In genomic region chr5:132961123-132961815, GRCh38 we compare ENCODE assay signal across 8 cellular contexts. TPM values are rescaled to one million over a fixed set of nuclear protein-coding genes. Genes with fewer than 3 reads are reported as not detected.
A peak's percentile ranks its signal among the peaks of the same experiment; 100 is the strongest.
DNase-seq lines count a peak whose midpoint lies in the region; TF ChIP-seq lines count a peak whose summit lies in the region.
"Not testable (repeated sequence)": the region's sequence is repeated elsewhere in the genome, so short reads cannot be mapped to it uniquely, and the experiment has no call there.

No MANE protein-coding gene starts in this region.

- not testable (repeated sequence) for H3K9me3 Mint-ChIP-seq in activated naive CD8-positive, alpha-beta T cell treated with anti-CD3 and anti-CD28 coated beads for 36 hours; immature natural killer cell; neural crest cell

- TF ChIP-seq CTCF in AG10803 (conservative IDR thresholded peaks at IDR 0.05; ENCODE audit: low read length); HEK293 (tag by site-specific recombination; IDR thresholded peaks at IDR 0.05); neural crest cell (conservative IDR thresholded peaks at IDR 0.05): not testable (repeated sequence)

- CTCF ChIA-PET in HEK293 (lab: Yijun Ruan, JAX): interaction anchor here (0.7 kb wide), 1 partner anchor 459 kb away, joined by 5 read pairs; no protein-coding TSS in a partner anchor

- H3K4me1 Mint-ChIP-seq in activated naive CD8-positive, alpha-beta T cell treated with anti-CD3 and anti-CD28 coated beads for 36 hours: peaks cover 28% of the 10 kb centered on the region
- peaks cover 52 to 65% of the 10 kb centered on the region in 2 donors for H3K4me1 Mint-ChIP-seq in immature natural killer cell
- peaks cover 35% of the 10 kb centered on the region for H3K4me1 Mint-ChIP-seq in neural crest cell

- not testable (repeated sequence) for H3K4me1 ChIP-seq in HEK293 (ENCODE audit: control insufficient read depth, insufficient read depth, low read length); endocrine pancreas (ENCODE audit: control insufficient read depth, insufficient read depth, low read length)
- H3K4me1 ChIP-seq in SJSA1 (replicated peaks): peaks cover 15% of the 10 kb centered on the region
- H3K4me1 ChIP-seq in stomach smooth muscle (ENCODE audit: control insufficient read depth, insufficient read depth, low read length): peaks cover 11% of the 10 kb centered on the region

- not testable (repeated sequence) for H3K27ac ChIP-seq in HEK293 (ENCODE audit: extremely low read depth, low read depth, low read length); SJSA1; stomach smooth muscle (ENCODE audit: low read length)

- POLR2A ChIA-PET in HEK293 (lab: Yijun Ruan, JAX): interaction anchor here (2.6 to 3.9 kb wide), 2 partner anchors 15 to 91 kb away, joined by 13 to 23 read pairs; partner anchors contain the start of gene HSPA4

- H3K27me3 Mint-ChIP-seq in activated naive CD8-positive, alpha-beta T cell treated with anti-CD3 and anti-CD28 coated beads for 36 hours; neural crest cell (ENCODE audit: low read depth): not testable (repeated sequence)
- H3K27me3 Mint-ChIP-seq in immature natural killer cell (ENCODE audit: low read depth in 3 of 3): peaks cover 2 to 15% (median 7%) of the 10 kb centered on the region in 3 donors

- not testable (repeated sequence) for DNase-seq in AG10803 (ENCODE audit: low read depth); activated naive CD8-positive, alpha-beta T cell treated with anti-CD3 and anti-CD28 coated beads for 36 hours; immature natural killer cell; neural crest cell (ENCODE audit: low read depth, low spot score)
- peak in 1 of 2 experiments; percentile 32 for DNase-seq in SJSA1 (ENCODE audit: low read depth in 1 of 2, low spot score in 2 of 2)

- H3K36me3 Mint-ChIP-seq in activated naive CD8-positive, alpha-beta T cell treated with anti-CD3 and anti-CD28 coated beads for 36 hours: peaks cover 16% of the 10 kb centered on the region
- not testable (repeated sequence) for H3K36me3 Mint-ChIP-seq in immature natural killer cell; neural crest cell (ENCODE audit: low read depth)

- H3K9me3 ChIP-seq in HEK293 (ENCODE audit: control insufficient read depth, insufficient read depth, low read depth, low read length); SJSA1 (replicated peaks); endocrine pancreas (ENCODE audit: control insufficient read depth, low read length); stomach smooth muscle (ENCODE audit: control insufficient read depth in 2 of 2, low read length in 2 of 2): not testable (repeated sequence)

- H3K4me3 Mint-ChIP-seq in activated naive CD8-positive, alpha-beta T cell treated with anti-CD3 and anti-CD28 coated beads for 36 hours: peak overlapping the region; percentile 96
- H3K4me3 Mint-ChIP-seq in immature natural killer cell (peak overlapping the region; percentile 96 to 100 (median 98)), neural crest cell (peak overlapping the region; percentile 94)

- peak overlapping the region; percentile 68 for H3K4me3 ChIP-seq in AG10803 (ENCODE audit: low read length)
- peak overlapping the region; percentile 79 for H3K4me3 ChIP-seq in HEK293 (ENCODE audit: low read depth, low read length)
- peak overlapping the region; percentile 83 for H3K4me3 ChIP-seq in SJSA1
- peak overlapping the region; percentile 99 for H3K4me3 ChIP-seq in endocrine pancreas (ENCODE audit: control insufficient read depth, insufficient read depth, low read length)
- peak overlapping the region; percentile 63 to 73 for H3K4me3 ChIP-seq in stomach smooth muscle (ENCODE audit: low read length in 2 of 2)

- not testable (repeated sequence) for H3K27me3 ChIP-seq in SJSA1 (replicated peaks); endocrine pancreas (ENCODE audit: control insufficient read depth, insufficient read depth, low read length); stomach smooth muscle (ENCODE audit: control insufficient read depth in 1 of 2, insufficient read depth in 2 of 2, low read length in 2 of 2)

- H3K27ac Mint-ChIP-seq in activated naive CD8-positive, alpha-beta T cell treated with anti-CD3 and anti-CD28 coated beads for 36 hours: not testable (repeated sequence)
- H3K27ac Mint-ChIP-seq in immature natural killer cell: peak overlapping the region; percentile 58 to 99 (median 85)
- peak overlapping the region; percentile 100 for H3K27ac Mint-ChIP-seq in neural crest cell (ENCODE audit: unreplicated experiment)

- not testable (repeated sequence) for H3K36me3 ChIP-seq in HEK293 (ENCODE audit: control insufficient read depth in 2 of 2, insufficient read depth in 1 of 2, low read length in 2 of 2); endocrine pancreas (ENCODE audit: control insufficient read depth, insufficient read depth, low read length); stomach smooth muscle (ENCODE audit: control insufficient read depth in 2 of 2, insufficient read depth in 2 of 2, low read length in 2 of 2)
- H3K36me3 ChIP-seq in SJSA1: peaks cover 25% of the 10 kb centered on the region

- H3K9ac ChIP-seq in endocrine pancreas (ENCODE audit: control insufficient read depth, insufficient read depth, low read length): not testable (repeated sequence)
- peak overlapping the region; percentile 98 to 99 for H3K9ac ChIP-seq in stomach smooth muscle (ENCODE audit: low read length in 2 of 2)

TF ChIP-seq in HEK293, 187 proteins besides CTCF, POLR2A, EP300 and RAD21:
- TF ChIP-seq WT1 (tag by site-specific recombination; IDR thresholded peaks at IDR 0.05) (0 out of 2 replicates have a peak, but pooled peaks have one; percentile 16), ZNF394 (tag by site-specific recombination; IDR thresholded peaks at IDR 0.05; ENCODE audit: borderline replicate concordance) (peak; percentile 63; the same call in 1 of the 2 replicates)

RNA-seq across cellular contexts. Expression of gene AFF4, which starts 2.2 kb away (rescaled TPM):
- 31.6 and 55.6 TPM in 2 replicates for total RNA-seq in SJSA1 (2014; rRNA removed; shearing (Covaris generic))
- total RNA-seq in activated naive CD8-positive, alpha-beta T cell treated with anti-CD3 and anti-CD28 coated beads for 36 hours: 10 to 100 TPM; 22.2 to 22.9 TPM
- 10 to 100 TPM; 10.7 to 31.8 (median 11.7) TPM for polyA plus RNA-seq in immature natural killer cell
- total RNA-seq in neural crest cell: 64.7 and 67.5 TPM in 2 replicates
